In the genomic region with DNA sequence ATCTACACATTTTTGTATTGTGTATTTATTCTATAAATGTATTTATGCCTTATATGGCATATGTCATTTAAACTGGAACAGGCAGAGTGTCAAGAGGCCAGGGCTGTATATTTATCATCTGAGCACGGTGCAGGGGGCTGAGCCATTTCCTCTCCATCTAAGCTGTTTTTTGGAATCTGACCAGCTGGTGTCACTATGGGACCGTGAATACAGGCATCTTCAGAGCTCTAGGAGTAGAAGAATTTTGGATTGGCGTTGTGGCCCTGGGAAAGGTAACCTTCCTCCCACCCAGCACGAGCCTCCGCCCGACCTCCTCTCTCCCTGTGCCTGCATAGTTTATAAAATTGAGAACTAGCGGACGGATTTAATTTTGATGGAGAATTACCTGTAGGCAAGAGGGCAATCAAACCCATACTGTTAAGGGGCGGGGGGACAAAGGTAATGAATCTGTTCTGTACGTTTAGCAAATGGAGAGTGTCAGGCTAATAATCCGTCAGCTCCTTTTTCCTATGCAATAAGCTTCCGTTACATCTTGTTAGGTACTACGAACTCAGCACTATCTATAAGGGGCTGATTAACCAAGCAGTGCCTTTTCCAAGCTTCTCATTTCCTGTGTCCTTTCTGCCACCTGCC, we compare ENCODE assay signal across 8 cellular contexts. TPM values are rescaled to one million over a fixed set of nuclear protein-coding genes. Genes with fewer than 3 reads are reported as not detected.
DNase-seq lines count a peak whose midpoint lies in the region; ATAC-seq and TF ChIP-seq lines count a peak whose summit lies in the region.

No MANE protein-coding gene starts in this region.

- no peak overlapping the region for H3K27ac ChIP-seq in SU-DHL-6 (ENCODE audit: low read depth, low read length)
- H3K27ac ChIP-seq in mammary epithelial cell (ENCODE audit: insufficient read depth, low read depth, low read length) = no peak overlapping the region

- no peak overlapping the region for H2AFZ ChIP-seq in SU-DHL-6 (ENCODE audit: low read depth, low read length, severe bottlenecking)
- H2AFZ ChIP-seq in mammary epithelial cell (ENCODE audit: low read depth, low read length) = no peak overlapping the region

- no peaks in the 10 kb centered on the region for H3F3A ChIP-seq in SU-DHL-6 (ENCODE audit: insufficient read depth)

- CTCF ChIA-PET in mammary epithelial cell (lab: Charles Lee; ENCODE audit: low non-redundant PET) = interaction anchor here (0.7 to 1.8 kb wide), 2 partner anchors 41 to 88 kb away, joined by 3 to 14 read pairs; no protein-coding TSS in a partner anchor

- BruUV-seq in mammary epithelial cell (replicated peaks; lab: Mats Ljungman, UMichigan) = no TSS peak

- no peaks in the 10 kb centered on the region for H4K20me1 ChIP-seq in SU-DHL-6 (ENCODE audit: low read depth, low read length)
- no peaks in the 10 kb centered on the region for H4K20me1 ChIP-seq in mammary epithelial cell (ENCODE audit: insufficient read depth, low read length)

- in situ Hi-C loops in HAP-1 (cut with MboI; ENCODE audit: low sequenced_read_pairs) (no loop called here), mammary epithelial cell (cut with MboI; ENCODE audit: low sequenced_read_pairs in 2 of 2) (loop anchor here in 1 of 2 donors (5.0 kb wide), 1 partner anchor 91 kb away; no protein-coding TSS in a partner anchor)

- intact Hi-C loops in mammary epithelial cell (cut with micrococcal nuclease) = loop anchor here (1.0 kb wide), 1 partner anchor 88 kb away; no protein-coding TSS in a partner anchor
- intact Hi-C loops in left colon (cut with DNase I, micrococcal nuclease) = loop anchor here in 1 of 2 donors (10.0 kb wide), 1 partner anchor 83 kb away; no protein-coding TSS in a partner anchor

- dilution Hi-C loops in mammary epithelial cell (cut with HindIII; ENCODE audit: low sequenced_read_pairs) = no loop called here

- ATAC-seq in left colon (peak; percentile 87), HG03469 (IDR thresholded peaks at IDR 0.05; ENCODE audit: unreplicated experiment) (no peak)

- peak; percentile 79 for DNase-seq in GM03348 (ENCODE audit: low spot score)
- peak; percentile 35 to 70 for DNase-seq in HAP-1 (ENCODE audit: low spot score in 2 of 2)
- peak; percentile 46 for DNase-seq in MV-4-11 (lab: John Stamatoyannopoulos, UW)
- DNase-seq in mammary epithelial cell = peak; percentile 53
- DNase-seq in left colon = peak in 1 of 2 donors; percentile 42
- DNase-seq in stimulated activated CD8-positive, alpha-beta memory T cell treated with anti-CD3 and anti-CD28 coated beads, Interleukin-15, amount 100 ng/mL, for 1 hour (ENCODE audit: low read depth) = peak; percentile 6

- TF ChIP-seq CTCF in SU-DHL-6 (IDR thresholded peaks at IDR 0.05; ENCODE audit: insufficient read depth, low read length, poor library complexity, severe bottlenecking) (peak; percentile 45), mammary epithelial cell (conservative IDR thresholded peaks at IDR 0.05 in 1 of 2, IDR thresholded peaks at IDR 0.05 in 1 of 2; ENCODE audit: extremely low read depth in 1 of 2, insufficient read depth in 1 of 2, low read depth in 1 of 2, low read length in 2 of 2) (peak; percentile 44 to 72)

- no peaks in the 10 kb centered on the region for H3K36me3 ChIP-seq in HAP-1 (replicated peaks)
- H3K36me3 ChIP-seq in SU-DHL-6 (ENCODE audit: low read length) = no peaks in the 10 kb centered on the region
- H3K36me3 ChIP-seq in mammary epithelial cell (ENCODE audit: insufficient read depth, low read length) = no peaks in the 10 kb centered on the region

- H3K79me2 ChIP-seq in SU-DHL-6 (ENCODE audit: insufficient read depth, low read length) (no peaks in the 10 kb centered on the region), mammary epithelial cell (ENCODE audit: insufficient read depth, low read length) (no peaks in the 10 kb centered on the region)

- WGBS in mammary epithelial cell (ENCODE audit: low coverage, missing lambda C conversion rate) = 35% methylated on average over 12 of the region's 13 CpGs

- no peaks in the 10 kb centered on the region for H3K9me2 ChIP-seq in SU-DHL-6 (replicated peaks; ENCODE audit: insufficient read depth, low read length)

- H3K9ac ChIP-seq in SU-DHL-6 (ENCODE audit: low read length) (no peak overlapping the region), mammary epithelial cell (ENCODE audit: insufficient read depth, low read length) (no peak overlapping the region)

- H3K27me3 ChIP-seq in HAP-1 (ENCODE audit: low read depth) (peaks cover 9% of the 10 kb centered on the region), SU-DHL-6 (ENCODE audit: low read length) (no peaks in the 10 kb centered on the region), mammary epithelial cell (ENCODE audit: insufficient read depth, low read length) (no peaks in the 10 kb centered on the region)

- H3K9me3 ChIP-seq in HAP-1 = no peaks in the 10 kb centered on the region
- H3K9me3 ChIP-seq in SU-DHL-6 (ENCODE audit: insufficient read depth, low read length) = no peaks in the 10 kb centered on the region
- H3K9me3 ChIP-seq in mammary epithelial cell (replicated peaks; ENCODE audit: insufficient read depth, low read length) = no peaks in the 10 kb centered on the region

- H3K4me3 ChIP-seq in HAP-1 = no peak overlapping the region
- no peak overlapping the region for H3K4me3 ChIP-seq in SU-DHL-6 (ENCODE audit: insufficient read depth, low read length, poor library complexity, severe bottlenecking)
- no peak overlapping the region for H3K4me3 ChIP-seq in mammary epithelial cell (replicated peaks in 1 of 3; ENCODE audit: insufficient read depth in 1 of 3, low read depth in 2 of 3, low read length in 3 of 3)

- H3K4me2 ChIP-seq in SU-DHL-6 (ENCODE audit: low read depth, low read length, poor library complexity, severe bottlenecking) = no peak overlapping the region
- H3K4me2 ChIP-seq in mammary epithelial cell (ENCODE audit: insufficient read depth, low read depth, low read length) = no peak overlapping the region

- H3K4me1 ChIP-seq in HAP-1 = no peaks in the 10 kb centered on the region
- no peaks in the 10 kb centered on the region for H3K4me1 ChIP-seq in mammary epithelial cell (ENCODE audit: insufficient read depth, low read length)

RNA-seq across cellular contexts. Expression of a gene that starts 29.0 kb away (rescaled TPM):
- total RNA-seq in mammary epithelial cell = 10 to 100 TPM; 20.2 to 39.6 TPM
- 55.4 TPM for polyA plus RNA-seq in mammary epithelial cell
- polyA minus RNA-seq in mammary epithelial cell = 14.2 TPM
- total RNA-seq in left colon = 10 to 100 TPM in 1 of 2 donors, 1 to 10 TPM in 1; 6.1 to 14.5 TPM
